ENCODE assay signal across 8 cellular contexts in the genomic region with DNA sequence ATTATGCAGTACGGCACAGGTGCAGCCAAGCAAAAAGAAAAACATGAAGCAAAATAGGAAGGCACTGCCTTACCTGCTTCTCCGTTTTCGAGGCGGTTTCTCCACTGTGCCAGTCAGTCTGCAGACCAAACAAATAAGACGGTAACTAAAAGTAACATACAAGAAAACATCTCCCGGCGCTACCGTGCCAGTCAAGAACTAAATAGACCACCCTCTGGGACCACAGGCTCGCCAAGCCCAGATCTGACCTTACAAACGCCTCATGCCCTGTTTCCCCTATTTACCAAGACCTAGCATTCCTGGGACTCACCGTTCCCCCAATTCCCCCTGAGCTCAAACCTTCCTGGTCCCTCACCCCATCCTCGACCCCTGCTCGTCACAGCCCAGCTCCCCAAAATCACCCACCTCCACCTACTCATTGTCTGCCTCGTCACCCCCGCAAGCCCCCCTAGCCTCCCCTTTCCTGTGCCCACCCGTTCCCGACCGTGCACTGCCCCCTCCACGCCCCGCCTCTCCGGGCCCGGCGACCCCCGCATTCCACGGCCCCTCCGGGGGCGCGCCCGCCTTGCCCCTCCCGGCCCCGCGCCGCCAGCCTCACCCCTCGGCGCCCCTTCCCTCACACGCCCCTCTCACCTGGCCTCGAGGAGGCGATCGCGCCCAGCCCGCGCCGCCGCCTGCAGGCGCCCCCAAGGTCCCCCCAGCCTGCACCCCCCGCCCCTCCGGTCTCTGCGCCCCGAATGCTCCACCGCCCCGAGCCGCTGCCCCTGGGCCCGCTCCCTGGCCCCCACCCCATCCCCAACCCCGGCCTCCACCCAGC. TPM values are rescaled to one million over a fixed set of nuclear protein-coding genes. Genes with fewer than 3 reads are reported as not detected.
DNase-seq lines count a peak whose midpoint lies in the region; ATAC-seq and TF ChIP-seq lines count a peak whose summit lies in the region.

No MANE protein-coding gene starts in this region.

- H3K9me3 Mint-ChIP-seq in mesothelial cell of epicardium: no peaks in the 10 kb centered on the region

- TF ChIP-seq CTCF in PC-3 (conservative IDR thresholded peaks at IDR 0.05; ENCODE audit: low read depth, low read length) (no peak), cardiac fibroblast (IDR thresholded peaks at IDR 0.05; ENCODE audit: low read depth, low read length) (no peak), mesothelial cell of epicardium (IDR thresholded peaks at IDR 0.05; ENCODE audit: unreplicated experiment) (no peak), uterus (IDR thresholded peaks at IDR 0.05) (no peak), GM13976 (IDR thresholded peaks at IDR 0.05; ENCODE audit: borderline replicate concordance, control extremely low read depth, extremely low read depth, insufficient read depth, missing control alignments) (no peak)

- H3K9ac ChIP-seq in PC-3 (ENCODE audit: low read length): peak overlapping the region; percentile 29; the same call in 1 of the 2 replicates

- H3K27ac ChIP-seq in PC-3 (ENCODE audit: low read length) (no peak overlapping the region), uterus (peak overlapping the region; percentile 66 to 80)

- H3F3A ChIP-seq in PC-3 (ENCODE audit: low read length, unreplicated experiment): no peaks in the 10 kb centered on the region

- TF ChIP-seq POLR2A in uterus (IDR thresholded peaks at IDR 0.05): no peak

- no peaks in the 10 kb centered on the region for H3K9me2 ChIP-seq in PC-3 (replicated peaks; ENCODE audit: low read length)

- DNase-seq in Caki2 (ENCODE audit: low read depth) (peak; percentile 8), PC-3 (no peak), cardiac fibroblast (ENCODE audit: low read depth in 2 of 2) (no peak), mesothelial cell of epicardium (ENCODE audit: low spot score in 2 of 2, unreplicated experiment in 2 of 2) (peak in 1 of 2 experiments; percentile 27), uterus (peak in 1 of 2 donors; percentile 17), HCEC 1CT (no peak), GM13976 (ENCODE audit: low spot score) (no peak)

- POLR2A ChIA-PET in PC-3 (lab: Charles Lee; ENCODE audit: unreplicated experiment): interaction anchor here (0.6 kb wide), 1 partner anchor 101 kb away, joined by 4 read pairs; no protein-coding TSS in a partner anchor

- no peaks in the 10 kb centered on the region for H3K27me3 Mint-ChIP-seq in mesothelial cell of epicardium (ENCODE audit: low read depth)

- peaks cover 11% of the 10 kb centered on the region; the same call in 1 of the 2 replicates for H3K79me2 ChIP-seq in PC-3 (ENCODE audit: low read length)

- H3K27ac Mint-ChIP-seq in mesothelial cell of epicardium: peak overlapping the region; percentile 92

- H3K4me3 ChIP-seq in PC-3 (ENCODE audit: low read length) (peak overlapping the region; percentile 75), cardiac fibroblast (replicated peaks in 1 of 2; ENCODE audit: low read depth in 2 of 2, low read length in 2 of 2) (peak overlapping the region; percentile 67 to 68), uterus (peak overlapping the region; percentile 48 to 79)

- H3K9me3 ChIP-seq in PC-3 (ENCODE audit: low read length) (no peaks in the 10 kb centered on the region), uterus (no peaks in the 10 kb centered on the region)

- ATAC-seq in GM21786 (IDR thresholded peaks at IDR 0.05; ENCODE audit: unreplicated experiment) (peak; percentile 6), PC-3 (no peak)

- H3K4me3 Mint-ChIP-seq in mesothelial cell of epicardium: peak overlapping the region; percentile 93

- H3K4me1 ChIP-seq in PC-3 (ENCODE audit: insufficient read depth, low read length) (no peaks in the 10 kb centered on the region), uterus (no peaks in the 10 kb centered on the region)

- no peaks in the 10 kb centered on the region for H4K20me1 ChIP-seq in PC-3 (ENCODE audit: low read length)

- H3K36me3 Mint-ChIP-seq in mesothelial cell of epicardium: peaks cover 9% of the 10 kb centered on the region

- in situ Hi-C loops in Caki2 (cut with HindIII; ENCODE audit: low pct_unique_long_range_greater_than_20kb, low sequenced_read_pairs): no loop called here
- in situ Hi-C loops in GM13976 (cut with MboI; ENCODE audit: low sequenced_read_pairs, unreplicated experiment): no loop called here

- H3K27me3 ChIP-seq in PC-3 (ENCODE audit: low read length) (no peaks in the 10 kb centered on the region), uterus (no peaks in the 10 kb centered on the region)

- intact Hi-C loops in PC-3 (cut with micrococcal nuclease) (loop anchor here (2.0 to 5.0 kb wide), 2 partner anchors 35 to 202 kb away; partner anchors contain the start of gene GOLGA1), uterus (cut with DNase I; ENCODE audit: low total_unique reads) (no loop called here)

- peaks cover 23% of the 10 kb centered on the region for H3K4me1 Mint-ChIP-seq in mesothelial cell of epicardium

- peak overlapping the region; percentile 72 for H2AFZ ChIP-seq in PC-3 (ENCODE audit: low read length)

- no TSS peak for BruUV-seq in PC-3 (replicated peaks; lab: Mats Ljungman, UMichigan)

- CTCF ChIA-PET in PC-3 (lab: Charles Lee): no interaction called here

- H3K4me2 ChIP-seq in PC-3 (ENCODE audit: low read length): peak overlapping the region; percentile 89

- no peaks in the 10 kb centered on the region; the same call in 1 of the 2 replicates for H3K36me3 ChIP-seq in PC-3 (ENCODE audit: low read depth, low read length)
- H3K36me3 ChIP-seq in uterus: no peaks in the 10 kb centered on the region

RNA-seq across cellular contexts. Expression of gene SCAI, which starts 0.6 kb away (rescaled TPM):
- 0.35 and 0.41 TPM in 2 replicates for total RNA-seq in Caki2 (2014; rRNA removed; shearing (Covaris generic); ENCODE audit: low replicate concordance)
- total RNA-seq in PC-3 (2014; rRNA removed): 4.4 and 5.2 TPM in 2 replicates
- 22.7 to 26.0 TPM (median 25.5 TPM) in 3 replicates for total RNA-seq in mesothelial cell of epicardium
- total RNA-seq in uterus: 10 to 100 TPM; 10.2 to 26.4 (median 14.4) TPM

RNA-seq across cellular contexts. Expression of gene PPP6C, which starts 46.8 kb away (rescaled TPM):
- 29.2 and 50.3 TPM in 2 replicates for total RNA-seq in Caki2 (2014; rRNA removed; shearing (Covaris generic); ENCODE audit: low replicate concordance)
- 10.8 and 16.4 TPM in 2 replicates for total RNA-seq in PC-3 (2014; rRNA removed)
- 26.3 to 32.1 TPM (median 27.5 TPM) in 3 replicates for total RNA-seq in mesothelial cell of epicardium
- 10 to 100 TPM; 19.0 to 43.7 (median 21.2) TPM for total RNA-seq in uterus

RNA-seq across cellular contexts. Expression of gene RABEPK, which starts 57.6 kb away (rescaled TPM):
- 39.9 and 44.8 TPM in 2 replicates for total RNA-seq in Caki2 (2014; rRNA removed; shearing (Covaris generic); ENCODE audit: low replicate concordance)
- total RNA-seq in PC-3 (2014; rRNA removed) (22.2 and 27.8 TPM in 2 replicates), mesothelial cell of epicardium (20.5 to 21.4 TPM (median 21.0 TPM) in 3 replicates), uterus (10 to 100 TPM; 16.0 to 39.7 (median 21.0) TPM)
